ENCODE assay signal across 8 cellular contexts in genomic region chrX:149527705-149528104, GRCh38. TPM values are rescaled to one million over a fixed set of nuclear protein-coding genes. Genes with fewer than 3 reads are reported as not detected.
A peak's percentile ranks its signal among the peaks of the same experiment; 100 is the strongest.
DNase-seq lines count a peak whose midpoint lies in the region; ATAC-seq and TF ChIP-seq lines count a peak whose summit lies in the region.

No MANE protein-coding gene starts in this region.

- ATAC-seq in HG03354 (IDR thresholded peaks at IDR 0.05; ENCODE audit: poor library complexity, severe bottlenecking, unreplicated experiment) (peak; percentile 27), WTC11 (peak; percentile 49; the same call in 1 of the 2 replicates), HG03442 (IDR thresholded peaks at IDR 0.05; ENCODE audit: unreplicated experiment) (no peak)

- DNase-seq in ACHN (peak; percentile 37), DMS53 treated with DMSO at 0.1 percent for 48 hours (lab: John Stamatoyannopoulos, UW; ENCODE audit: unreplicated experiment) (peak; percentile 30), WTC11 (ENCODE audit: low spot score) (no peak), germinal center (ENCODE audit: low spot score) (peak; percentile 20), iPS-NIHi7 (ENCODE audit: extremely low spot score) (no peak)

- in situ Hi-C loops in ACHN (cut with HindIII; ENCODE audit: low pct_ligation_motif_present, low pct_unique_long_range_greater_than_20kb, low sequenced_read_pairs), result no loop called here

- POLR2A ChIA-PET in WTC11 (lab: Charles Lee), result no interaction called here

- H3K9me3 Mint-ChIP-seq in WTC11, result no peaks in the 10 kb centered on the region
- H3K9me3 Mint-ChIP-seq in stimulated activated naive CD8-positive, alpha-beta T cell treated with anti-CD3 and anti-CD28 coated beads, Interleukin-15, Interleukin-2, amounts not matched to agents 100 ng/mL and 50 ng/mL, for 24 hours, result no peaks in the 10 kb centered on the region

- CTCF ChIA-PET in WTC11 (lab: Charles Lee), result interaction anchor here (0.6 to 2.5 kb wide), 5 partner anchors 8 to 41 kb away, joined by 3 to 16 read pairs (median 4); partner anchors contain the start of gene EOLA1

- peak; percentile 18; the same call in 1 of the 2 replicates for TF ChIP-seq CTCF in WTC11 (IDR thresholded peaks at IDR 0.05)

- H3K27ac Mint-ChIP-seq in WTC11, result no peak overlapping the region
- H3K27ac Mint-ChIP-seq in stimulated activated naive CD8-positive, alpha-beta T cell treated with anti-CD3 and anti-CD28 coated beads, Interleukin-15, Interleukin-2, amounts not matched to agents 100 ng/mL and 50 ng/mL, for 24 hours, result peak overlapping the region; percentile 68

- H3K4me3 Mint-ChIP-seq in WTC11, result no peak overlapping the region
- no peak overlapping the region for H3K4me3 Mint-ChIP-seq in stimulated activated naive CD8-positive, alpha-beta T cell treated with anti-CD3 and anti-CD28 coated beads, Interleukin-15, Interleukin-2, amounts not matched to agents 100 ng/mL and 50 ng/mL, for 24 hours

- H3K27me3 Mint-ChIP-seq in WTC11 (ENCODE audit: low read depth), result no peaks in the 10 kb centered on the region; the same call in 1 of the 2 replicates
- H3K27me3 Mint-ChIP-seq in stimulated activated naive CD8-positive, alpha-beta T cell treated with anti-CD3 and anti-CD28 coated beads, Interleukin-15, Interleukin-2, amounts not matched to agents 100 ng/mL and 50 ng/mL, for 24 hours, result no peaks in the 10 kb centered on the region

- no peaks in the 10 kb centered on the region for H3K36me3 Mint-ChIP-seq in WTC11
- H3K36me3 Mint-ChIP-seq in stimulated activated naive CD8-positive, alpha-beta T cell treated with anti-CD3 and anti-CD28 coated beads, Interleukin-15, Interleukin-2, amounts not matched to agents 100 ng/mL and 50 ng/mL, for 24 hours (ENCODE audit: low read depth), result peaks cover 8% of the 10 kb centered on the region

- H3K4me1 Mint-ChIP-seq in WTC11, result peaks cover 6% of the 10 kb centered on the region; the same call in 1 of the 2 replicates
- peaks cover 37% of the 10 kb centered on the region for H3K4me1 Mint-ChIP-seq in stimulated activated naive CD8-positive, alpha-beta T cell treated with anti-CD3 and anti-CD28 coated beads, Interleukin-15, Interleukin-2, amounts not matched to agents 100 ng/mL and 50 ng/mL, for 24 hours (ENCODE audit: low read depth)

TF ChIP-seq in WTC11, 78 proteins besides CTCF, POLR2A, EP300 and RAD21:
- TF ChIP-seq, protein P1, sequence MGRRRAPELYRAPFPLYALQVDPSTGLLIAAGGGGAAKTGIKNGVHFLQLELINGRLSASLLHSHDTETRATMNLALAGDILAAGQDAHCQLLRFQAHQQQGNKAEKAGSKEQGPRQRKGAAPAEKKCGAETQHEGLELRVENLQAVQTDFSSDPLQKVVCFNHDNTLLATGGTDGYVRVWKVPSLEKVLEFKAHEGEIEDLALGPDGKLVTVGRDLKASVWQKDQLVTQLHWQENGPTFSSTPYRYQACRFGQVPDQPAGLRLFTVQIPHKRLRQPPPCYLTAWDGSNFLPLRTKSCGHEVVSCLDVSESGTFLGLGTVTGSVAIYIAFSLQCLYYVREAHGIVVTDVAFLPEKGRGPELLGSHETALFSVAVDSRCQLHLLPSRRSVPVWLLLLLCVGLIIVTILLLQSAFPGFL (CRISPR knock-in tag; IDR thresholded peaks at IDR 0.05; ENCODE audit: borderline replicate concordance), result no peak
- peak; percentile 78 for TF ChIP-seq ZNF121 (CRISPR knock-in tag; IDR thresholded peaks at IDR 0.05)

RNA-seq across cellular contexts. Expression of gene EOLA1, which starts 13.1 kb away (rescaled TPM):
- 5.4 to 7.7 TPM (median 6.1 TPM) in 3 replicates for total RNA-seq in WTC11 (2021)

RNA-seq across cellular contexts. Expression of gene HSFX3, which starts 22.0 kb away (rescaled TPM):
- not detected in 3 replicates for total RNA-seq in WTC11 (2021)

RNA-seq across cellular contexts. Expression of gene IDS, which starts 22.6 kb away (rescaled TPM):
- total RNA-seq in WTC11 (2021), result 13.3 to 21.7 TPM (median 18.0 TPM) in 3 replicates

RNA-seq across cellular contexts. Expression of gene MAGEA9B, which starts 59.6 kb away (rescaled TPM):
- 0.11 to 0.35 TPM (median 0.14 TPM) in 3 replicates for total RNA-seq in WTC11 (2021)

Comparison
In these comparisons a context has a peak if more than half of its experiments do, and no peak if none do; other contexts are left out.
1. DNase-seq: peak in ACHN (single experiment), DMS53 treated with DMSO at 0.1 percent for 48 hours (single experiment) and germinal center (single experiment); none in WTC11 (single experiment) and iPS-NIHi7 (single experiment).